16 cellular contexts compared by ENCODE assay signal in the genomic region with DNA sequence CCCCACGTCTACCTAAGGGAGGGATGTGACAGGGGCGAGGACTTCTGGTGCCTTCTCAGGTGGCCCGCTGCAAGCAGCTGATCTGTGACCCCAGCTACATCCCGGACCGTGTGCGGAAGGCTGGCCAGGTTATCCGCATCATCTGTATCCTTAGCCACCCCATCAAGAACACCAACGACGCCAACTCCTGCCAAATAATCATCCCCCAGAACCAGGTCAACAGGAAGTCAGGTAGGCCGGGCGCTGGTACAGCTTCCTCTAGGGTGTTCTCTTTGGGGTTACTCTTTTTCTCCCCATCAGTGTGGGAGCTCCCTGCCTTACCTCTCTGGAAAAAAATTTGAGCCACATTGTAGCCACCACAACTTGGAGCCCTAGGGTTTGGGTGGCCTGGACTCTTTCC.
"Had no signal": no experiment of that assay in that cellular context is flagged by ENCODE, and none has a peak within 500 bp of the region (broad histone marks: within the 10 kb centered on the region; RNA-seq: fewer than 3 reads in every experiment).

No MANE protein-coding gene starts in this region.

- DNase-seq: activated B cell treated with CpG ODN at 0.5 μM for 24 hours; activated CD4-positive, alpha-beta T cell treated with anti-CD3 and anti-CD28 coated beads for 48 hours; activated naive CD4-positive, alpha-beta T cell; adrenal gland; cerebellar nuclear complex; cortex of kidney; gastrocnemius medialis; midbrain; psoas muscle; right cardiac atrium had no signal

- H3K9me3 Mint-ChIP-seq: activated B cell treated with CpG ODN at 0.5 μM for 24 hours; stimulated activated naive CD8-positive, alpha-beta T cell treated with anti-CD3 and anti-CD28 coated beads, Interleukin-15, Interleukin-2, amounts not matched to agents 100 ng/mL and 50 ng/mL, for 24 hours; T-helper 2 cell treated with Interferon-gamma antibody and Interleukin-4, amounts not matched to agents 5 μg/mL and 100 μg/mL, for 36 hours had no signal

- ATAC-seq: gastrocnemius medialis, left lobe of liver, psoas muscle, right cardiac atrium had no signal

- H3K9me3 ChIP-seq: adrenal gland, breast epithelium, gastrocnemius medialis, psoas muscle, tibial nerve had no signal

- H3K27ac ChIP-seq: adrenal gland, gastrocnemius medialis, psoas muscle, tibial nerve had no signal

- H3K4me1 ChIP-seq: breast epithelium had no signal

- H3K4me3 ChIP-seq: adrenal gland, breast epithelium, gastrocnemius medialis, lung, psoas muscle, tibial nerve had no signal

- H3K27ac Mint-ChIP-seq: activated B cell treated with CpG ODN at 0.5 μM for 24 hours; stimulated activated naive CD8-positive, alpha-beta T cell treated with anti-CD3 and anti-CD28 coated beads, Interleukin-15, Interleukin-2, amounts not matched to agents 100 ng/mL and 50 ng/mL, for 24 hours; T-helper 2 cell treated with Interferon-gamma antibody and Interleukin-4, amounts not matched to agents 5 μg/mL and 100 μg/mL, for 36 hours had no signal

- H3K36me3 ChIP-seq: breast epithelium had no signal

- H3K4me3 Mint-ChIP-seq: activated B cell treated with CpG ODN at 0.5 μM for 24 hours; stimulated activated naive CD8-positive, alpha-beta T cell treated with anti-CD3 and anti-CD28 coated beads, Interleukin-15, Interleukin-2, amounts not matched to agents 100 ng/mL and 50 ng/mL, for 24 hours; T-helper 2 cell treated with Interferon-gamma antibody and Interleukin-4, amounts not matched to agents 5 μg/mL and 100 μg/mL, for 36 hours had no signal

- H3K27me3 Mint-ChIP-seq: activated B cell treated with CpG ODN at 0.5 μM for 24 hours; stimulated activated naive CD8-positive, alpha-beta T cell treated with anti-CD3 and anti-CD28 coated beads, Interleukin-15, Interleukin-2, amounts not matched to agents 100 ng/mL and 50 ng/mL, for 24 hours had no signal

- H3K27me3 ChIP-seq: adrenal gland, gastrocnemius medialis, tibial nerve had no signal
